ENCODE assay signal across 9 cellular contexts in genomic region chr4:104966349-104967033, GRCh38.
DNase-seq lines count a peak whose midpoint lies in the region; ATAC-seq and TF ChIP-seq lines count a peak whose summit lies in the region.
"Had no signal": no experiment of that assay in that cellular context is flagged by ENCODE, and none has a peak within 500 bp of the region (broad histone marks: within the 10 kb centered on the region; RNA-seq: fewer than 3 reads in every experiment).

No MANE protein-coding gene starts in this region.

- peaks cover 32% of the 10 kb centered on the region for H3K4me1 Mint-ChIP-seq in CD14-positive monocyte

- H3K36me3 Mint-ChIP-seq in CD14-positive monocyte, result no peaks in the 10 kb centered on the region
- H3K36me3 Mint-ChIP-seq: brain had no signal

- H3K27ac Mint-ChIP-seq in CD14-positive monocyte, result peak overlapping the region; percentile 93 to 97 (median 96)

- DNase-seq in CD14-positive monocyte (ENCODE audit: low spot score) (peak; percentile 74), SKM-1 treated with dmso at 0.1 percent for 144 hours (lab: John Stamatoyannopoulos, UW; ENCODE audit: unreplicated experiment) (peak; percentile 89), left colon (peak in 1 of 2 donors; percentile 67), psoas muscle (no peak), RPMI8226 (no peak), HCEC 1CT (no peak)

- TF ChIP-seq CTCF in CD14-positive monocyte (IDR thresholded peaks at IDR 0.05) (no peak), psoas muscle (IDR thresholded peaks at IDR 0.05) (no peak)

- H3K4me3 Mint-ChIP-seq in CD14-positive monocyte, result peak overlapping the region; percentile 31 to 87
- H3K4me3 Mint-ChIP-seq: brain had no signal

- H3K27me3 ChIP-seq in psoas muscle (ENCODE audit: insufficient read depth in 3 of 3, low read length in 2 of 3), result no peaks in the 10 kb centered on the region

- H3K27me3 Mint-ChIP-seq in CD14-positive monocyte (ENCODE audit: low read depth in 3 of 3), result peaks cover 0 to 2% (median 0%) of the 10 kb centered on the region in 3 donors
- H3K27me3 Mint-ChIP-seq: brain had no signal

- H3K27ac ChIP-seq in psoas muscle, result no peak overlapping the region

- H3K36me3 ChIP-seq in psoas muscle (ENCODE audit: insufficient read depth in 1 of 2, low read depth in 1 of 2), result no peaks in the 10 kb centered on the region

- intact Hi-C loops in CD14-positive monocyte (cut with micrococcal nuclease) (no loop called here), left colon (cut with DNase I, micrococcal nuclease) (no loop called here), psoas muscle (cut with DNase I) (no loop called here)

- ATAC-seq in GM19035 (IDR thresholded peaks at IDR 0.05; ENCODE audit: unreplicated experiment) (peak; percentile 96), HG03103 (IDR thresholded peaks at IDR 0.05; ENCODE audit: low read depth, unreplicated experiment) (peak; percentile 97), left colon (peak; percentile 93), psoas muscle (no peak)

- H3K4me1 ChIP-seq in psoas muscle, result no peaks in the 10 kb centered on the region

- H3K4me3 ChIP-seq in psoas muscle, result no peak overlapping the region

- no peaks in the 10 kb centered on the region for H3K9me3 ChIP-seq in psoas muscle

- 40 to 55% (median 45%) methylated on average over 3 of the region's 3 CpGs for WGBS in psoas muscle, 3 donors

- H3K9me3 Mint-ChIP-seq in CD14-positive monocyte, result peaks cover 0 to 3% (median 1%) of the 10 kb centered on the region in 7 donors

Comparison
In these comparisons a context has a peak if more than half of its experiments do, and no peak if none do; other contexts are left out.
1. DNase-seq: peak in CD14-positive monocyte (single experiment) and SKM-1 treated with dmso at 0.1 percent for 144 hours (single experiment); none in psoas muscle (0 of 2), RPMI8226 (single experiment) and HCEC 1CT (single experiment).
2. ATAC-seq: peak in GM19035 (single experiment), HG03103 (single experiment) and left colon (single experiment); none in psoas muscle (0 of 4).